Comparison of ENCODE assay signal across 13 cellular contexts in genomic region chr11:70481625-70482528, GRCh38.
DNase-seq lines count a peak whose midpoint lies in the region; ATAC-seq and TF ChIP-seq lines count a peak whose summit lies in the region.
"Had no signal": no experiment of that assay in that cellular context is flagged by ENCODE, and none has a peak within 500 bp of the region (broad histone marks: within the 10 kb centered on the region; RNA-seq: fewer than 3 reads in every experiment).

No MANE protein-coding gene starts in this region.

- H3K9me3 ChIP-seq in adrenal gland (replicated peaks in 1 of 3) = no peaks in the 10 kb centered on the region
- no peaks in the 10 kb centered on the region for H3K9me3 ChIP-seq in right cardiac atrium (ENCODE audit: control insufficient read depth, low read length)
- H3K9me3 ChIP-seq in skeletal muscle tissue (ENCODE audit: control insufficient read depth in 3 of 3, low read length in 3 of 3) = no peaks in the 10 kb centered on the region
- H3K9me3 ChIP-seq: neutrophil, thyroid gland had no signal

- DNase-seq in HCEC 1CT (peak; percentile 87), adrenal gland (peak; percentile 77 to 95 (median 93)), right cardiac atrium (peak; percentile 35 to 66 (median 54)), NCI-H82 (lab: John Stamatoyannopoulos, UW) (no peak)
- DNase-seq in stimulated activated naive CD4-positive, alpha-beta T cell treated with Interleukin-2 at 50 U/mL for 16 hours (lab: John Stamatoyannopoulos, UW) = no peak
- DNase-seq in activated effector memory CD4-positive, alpha-beta T cell treated with Interleukin-2 at 50 U/mL for 16 hours = no peak
- DNase-seq: NCI-H2081 treated with DMSO at 0.1 percent for 48 hours, RPMI8226 had no signal

- H3K27ac ChIP-seq in adrenal gland (peak overlapping the region in 4 of 5 donors; percentile 60 to 92 (median 78)), right cardiac atrium (ENCODE audit: low read length) (peak overlapping the region; percentile 92), skeletal muscle tissue (ENCODE audit: low read depth, low read length) (peak overlapping the region; percentile 97)
- H3K27ac ChIP-seq: neutrophil, thyroid gland had no signal

- peak overlapping the region; percentile 63 to 77 (median 75) for H3K9ac ChIP-seq in skeletal muscle tissue (ENCODE audit: low read depth in 1 of 3, low read length in 3 of 3)

- ATAC-seq in right cardiac atrium (peak; percentile 53 to 86), HG03457 (IDR thresholded peaks at IDR 0.05; ENCODE audit: unreplicated experiment) (no peak)
- ATAC-seq: activated T-helper 17 cell treated with anti-CD3 and anti-CD28 coated beads, Interleukin-2, amount 50 U/mL, for 72 hours had no signal

- TF ChIP-seq POLR2A in adrenal gland (IDR thresholded peaks at IDR 0.05) = peak in 1 of 2 donors; percentile 8

- H3K27me3 ChIP-seq in adrenal gland (no peaks in the 10 kb centered on the region), right cardiac atrium (ENCODE audit: control insufficient read depth, insufficient read depth) (no peaks in the 10 kb centered on the region), skeletal muscle tissue (ENCODE audit: control insufficient read depth in 3 of 3, insufficient read depth in 3 of 3, low read length in 3 of 3) (peaks cover 0 to 3% (median 0%) of the 10 kb centered on the region in 3 donors)
- H3K27me3 ChIP-seq: neutrophil, thyroid gland had no signal

- peaks cover 9 to 11% of the 10 kb centered on the region in 2 donors for H3K4me1 ChIP-seq in adrenal gland (replicated peaks in 1 of 2)
- peaks cover 3% of the 10 kb centered on the region for H3K4me1 ChIP-seq in right cardiac atrium (ENCODE audit: control insufficient read depth, insufficient read depth, low read length)
- peaks cover 17 to 26% (median 20%) of the 10 kb centered on the region in 3 donors for H3K4me1 ChIP-seq in skeletal muscle tissue (ENCODE audit: control insufficient read depth in 3 of 3, insufficient read depth in 3 of 3, low read length in 3 of 3)

- no peak for TF ChIP-seq CTCF in adrenal gland (IDR thresholded peaks at IDR 0.05)

- WGBS in adrenal gland, 4 donors = 64 to 86% (median 74%) methylated on average over 9 to 21 of the region's 21 CpGs
- 73% methylated on average over 21 of the region's 21 CpGs for WGBS in right cardiac atrium

- intact Hi-C loops in adrenal gland (cut with DNase I) = no loop called here
- intact Hi-C loops in right cardiac atrium (cut with DNase I) = no loop called here

- H3K4me3 ChIP-seq in adrenal gland = no peak overlapping the region
- no peak overlapping the region for H3K4me3 ChIP-seq in right cardiac atrium (ENCODE audit: low read length)
- H3K4me3 ChIP-seq in skeletal muscle tissue (ENCODE audit: low read length in 3 of 3) = peak overlapping the region; percentile 20 to 58 (median 54)
- H3K4me3 ChIP-seq: thyroid gland had no signal

- H3K36me3 ChIP-seq in adrenal gland (replicated peaks in 1 of 2) = no peaks in the 10 kb centered on the region
- H3K36me3 ChIP-seq in skeletal muscle tissue (ENCODE audit: control insufficient read depth in 3 of 3, insufficient read depth in 3 of 3, low read length in 3 of 3) = no peaks in the 10 kb centered on the region
- H3K36me3 ChIP-seq: neutrophil, thyroid gland had no signal

Comparison
In these comparisons a context has a peak if more than half of its experiments do, and no peak if none do; other contexts are left out.
1. DNase-seq: peak in HCEC 1CT (single experiment), adrenal gland (7 of 7) and right cardiac atrium (3 of 3); none in NCI-H82 (single experiment), stimulated activated naive CD4-positive, alpha-beta T cell treated with Interleukin-2 at 50 U/mL for 16 hours (single experiment) and activated effector memory CD4-positive, alpha-beta T cell treated with Interleukin-2 at 50 U/mL for 16 hours (single experiment).
2. H3K4me3 ChIP-seq: peak in skeletal muscle tissue (3 of 3); none in adrenal gland (0 of 4) and right cardiac atrium (single experiment).
3. Peak in every context shown above with its lines, with median percentiles within 50 percentile points of each other: H3K27ac ChIP-seq.